In genomic region chr3:45033799-45034198, GRCh38 we compare ENCODE assay signal across 30 cellular contexts. TPM values are rescaled to one million over a fixed set of nuclear protein-coding genes. Genes with fewer than 3 reads are reported as not detected.
DNase-seq lines count a peak whose midpoint lies in the region; TF ChIP-seq lines count a peak whose summit lies in the region.
"Had no signal": no experiment of that assay in that cellular context is flagged by ENCODE, and none has a peak within 500 bp of the region (broad histone marks: within the 10 kb centered on the region; RNA-seq: fewer than 3 reads in every experiment).

No MANE protein-coding gene starts in this region.

- no peak for TF ChIP-seq POLR2A in transverse colon (IDR thresholded peaks at IDR 0.05)

- H3K18ac ChIP-seq in mesenchymal stem cell (ENCODE audit: low read depth in 1 of 2, low read length in 2 of 2), result no peak overlapping the region

- DNase-seq in left ventricle myocardium inferior (no peak), cardiac septum (ENCODE audit: low spot score) (no peak), mesenchymal stem cell (no peak), transverse colon (no peak), NCI-H2029 (lab: John Stamatoyannopoulos, UW) (no peak), posterior vena cava (ENCODE audit: low spot score) (no peak), endodermal cell (no peak)
- DNase-seq: activated CD4-positive, CD25-positive, alpha-beta regulatory T cell; activated CD8-positive, alpha-beta T cell treated with anti-CD3 and anti-CD28 coated beads for 36 hours; CD4-positive, alpha-beta memory T cell; HCEC 1CT; mammary epithelial cell; NCI-H1417 treated with DMSO at 0.1 percent for 48 hours; NCI-H748 treated with DMSO at 0.1 percent for 48 hours; RPMI8226; stimulated activated CD4-positive, alpha-beta T cell treated with anti-CD3 and anti-CD28 coated beads, Interleukin-2, amount 100 ng/mL, for 24 hours had no signal

- H3K4me3 ChIP-seq in left ventricle myocardium inferior (no peak overlapping the region), mesenchymal stem cell (ENCODE audit: insufficient read depth in 1 of 2, low read depth in 1 of 2, low read length in 2 of 2) (no peak overlapping the region), skin epidermis (no peak overlapping the region), transverse colon (no peak overlapping the region), endodermal cell (ENCODE audit: low read length) (no peak overlapping the region)
- H3K4me3 ChIP-seq: A549, dorsolateral prefrontal cortex, prostate gland, SJSA1, smooth muscle cell, vagina had no signal

- no peaks in the 10 kb centered on the region for H3K9me3 Mint-ChIP-seq in endodermal cell
- H3K9me3 Mint-ChIP-seq: activated CD8-positive, alpha-beta T cell treated with anti-CD3 and anti-CD28 coated beads for 36 hours; activated naive CD4-positive, alpha-beta T cell treated with anti-CD3 and anti-CD28 coated beads, Interleukin-2, amount 50 U/mL, for 24 hours; activated T-helper 17 cell treated with anti-CD3 and anti-CD28 coated beads, Interleukin-2, amount 50 U/mL, for 72 hours; central memory CD8-positive, alpha-beta T cell had no signal

- H2BK120ac ChIP-seq in mesenchymal stem cell (ENCODE audit: low read depth, low read length), result no peak overlapping the region

- in situ Hi-C loops in transverse colon (cut with MboI; ENCODE audit: low pct_ligation_motif_present in 1 of 4, low pct_unique_long_range_greater_than_20kb in 1 of 4, low sequenced_read_pairs in 3 of 4), result loop anchor here (10.0 to 25.0 kb wide), 3 partner anchors 454 to 629 kb away; no protein-coding TSS in a partner anchor

- no peak overlapping the region for H2BK5ac ChIP-seq in mesenchymal stem cell (ENCODE audit: low read depth, low read length, poor library complexity, severe bottlenecking)

- H3K36me3 ChIP-seq in left ventricle myocardium inferior (peaks cover 24% of the 10 kb centered on the region), mesenchymal stem cell (ENCODE audit: control insufficient read depth in 1 of 2, insufficient read depth in 2 of 2, low read depth in 1 of 2, low read length in 2 of 2) (peaks cover 0 to 4% of the 10 kb centered on the region in 2 experiments), transverse colon (no peaks in the 10 kb centered on the region), endodermal cell (ENCODE audit: control insufficient read depth, insufficient read depth, low read length) (no peaks in the 10 kb centered on the region)
- H3K36me3 ChIP-seq: prostate gland, SJSA1, vagina had no signal

- H3K9ac ChIP-seq in mesenchymal stem cell (ENCODE audit: low read length) (no peak overlapping the region), endodermal cell (ENCODE audit: extremely low read depth, low read length, poor library complexity, severe bottlenecking) (no peak overlapping the region)

- H3K36me3 Mint-ChIP-seq in endodermal cell (ENCODE audit: low read depth), result no peaks in the 10 kb centered on the region
- H3K36me3 Mint-ChIP-seq: activated naive CD4-positive, alpha-beta T cell treated with anti-CD3 and anti-CD28 coated beads, Interleukin-2, amount 50 U/mL, for 24 hours; CD4-positive, alpha-beta memory T cell had no signal

- peak overlapping the region; percentile 11 for H4K91ac ChIP-seq in mesenchymal stem cell (ENCODE audit: low read length)

- H3K14ac ChIP-seq in mesenchymal stem cell (ENCODE audit: low read length in 2 of 2), result no peak overlapping the region

- H3K27ac Mint-ChIP-seq in endodermal cell, result no peak overlapping the region
- H3K27ac Mint-ChIP-seq: activated CD8-positive, alpha-beta T cell treated with anti-CD3 and anti-CD28 coated beads for 36 hours; activated naive CD4-positive, alpha-beta T cell treated with anti-CD3 and anti-CD28 coated beads, Interleukin-2, amount 50 U/mL, for 24 hours had no signal

- peaks cover 74% of the 10 kb centered on the region for H3K4me1 ChIP-seq in left ventricle myocardium inferior
- H3K4me1 ChIP-seq in mesenchymal stem cell (ENCODE audit: control insufficient read depth, insufficient read depth, low read depth, low read length), result peaks cover 31% of the 10 kb centered on the region
- H3K4me1 ChIP-seq in transverse colon, result peaks cover 14 to 25% (median 19%) of the 10 kb centered on the region in 4 donors
- H3K4me1 ChIP-seq in endodermal cell (ENCODE audit: control insufficient read depth, insufficient read depth, low read length), result no peaks in the 10 kb centered on the region
- H3K4me1 ChIP-seq: A549, prostate gland had no signal

- no peak overlapping the region for H3K4me3 Mint-ChIP-seq in endodermal cell
- H3K4me3 Mint-ChIP-seq: activated CD8-positive, alpha-beta T cell treated with anti-CD3 and anti-CD28 coated beads for 36 hours; activated naive CD4-positive, alpha-beta T cell treated with anti-CD3 and anti-CD28 coated beads, Interleukin-2, amount 50 U/mL, for 24 hours; central memory CD8-positive, alpha-beta T cell had no signal

- H3K27me3 ChIP-seq in left ventricle myocardium inferior (ENCODE audit: low read depth), result no peaks in the 10 kb centered on the region
- no peaks in the 10 kb centered on the region for H3K27me3 ChIP-seq in mesenchymal stem cell (ENCODE audit: control insufficient read depth in 1 of 2, insufficient read depth in 1 of 2, low read length in 2 of 2)
- H3K27me3 ChIP-seq in transverse colon, result no peaks in the 10 kb centered on the region
- H3K27me3 ChIP-seq in endodermal cell (ENCODE audit: control insufficient read depth, insufficient read depth, low read length, poor library complexity, severe bottlenecking), result peaks cover 58% of the 10 kb centered on the region
- H3K27me3 ChIP-seq: dorsolateral prefrontal cortex, SJSA1, vagina had no signal

- no peak overlapping the region for H4K8ac ChIP-seq in mesenchymal stem cell (ENCODE audit: low read length)

- H3K27me3 Mint-ChIP-seq in endodermal cell (ENCODE audit: insufficient read depth), result peaks cover 77% of the 10 kb centered on the region

- no peaks in the 10 kb centered on the region for H3K9me3 ChIP-seq in left ventricle myocardium inferior (replicated peaks)
- no peaks in the 10 kb centered on the region for H3K9me3 ChIP-seq in mesenchymal stem cell (ENCODE audit: control insufficient read depth, low read length)
- no peaks in the 10 kb centered on the region for H3K9me3 ChIP-seq in transverse colon
- no peaks in the 10 kb centered on the region for H3K9me3 ChIP-seq in endodermal cell (ENCODE audit: control insufficient read depth, low read length)
- H3K9me3 ChIP-seq: A549, prostate gland, SJSA1, vagina had no signal

- no peak overlapping the region for H3K23ac ChIP-seq in mesenchymal stem cell (ENCODE audit: low read length in 2 of 2)

- H3K4ac ChIP-seq in mesenchymal stem cell (ENCODE audit: low read depth in 1 of 2, low read length in 2 of 2), result no peak overlapping the region

- no peak for TF ChIP-seq EP300 in transverse colon (IDR thresholded peaks at IDR 0.05; ENCODE audit: low read depth)

- intact Hi-C loops in left ventricle myocardium inferior (cut with micrococcal nuclease), result no loop called here
- intact Hi-C loops in cardiac septum (cut with DNase I), result loop anchor here (10.0 kb wide), 1 partner anchor 621 kb away; no protein-coding TSS in a partner anchor
- intact Hi-C loops in transverse colon (cut with DNase I; ENCODE audit: low total_unique reads), result no loop called here
- intact Hi-C loops in posterior vena cava (cut with DNase I), result loop anchor here in 1 of 2 donors (10.0 kb wide), 3 partner anchors 59 to 631 kb away; partner anchors contain the start of genes EXOSC7 and ZDHHC3

- H3K27ac ChIP-seq in left ventricle myocardium inferior (replicated peaks) (peak overlapping the region; percentile 71), mesenchymal stem cell (ENCODE audit: low read length, poor library complexity, severe bottlenecking) (no peak overlapping the region), skin epidermis (peak overlapping the region in 11 of 21 experiments; percentile 6 to 73 (median 37)), transverse colon (peak overlapping the region in 2 of 4 donors; percentile 36 to 64), endodermal cell (ENCODE audit: low read depth, low read length) (no peak overlapping the region)
- H3K27ac ChIP-seq: A549, prostate gland, SJSA1, vagina had no signal

- peaks cover 6% of the 10 kb centered on the region for H3K4me1 Mint-ChIP-seq in endodermal cell

- H3K4me2 ChIP-seq in mesenchymal stem cell (ENCODE audit: low read length, poor library complexity, severe bottlenecking), result no peak overlapping the region
- H3K4me2 ChIP-seq: A549, smooth muscle cell had no signal

- H2AK5ac ChIP-seq in mesenchymal stem cell (ENCODE audit: low read length, severe bottlenecking), result no peak overlapping the region

- TF ChIP-seq CTCF in left ventricle myocardium inferior (IDR thresholded peaks at IDR 0.05; ENCODE audit: borderline replicate concordance) (no peak), transverse colon (IDR thresholded peaks at IDR 0.05) (no peak), endodermal cell (conservative IDR thresholded peaks at IDR 0.05) (no peak)

- H2BK15ac ChIP-seq in mesenchymal stem cell (ENCODE audit: low read depth, poor library complexity, severe bottlenecking), result no peak overlapping the region

- WGBS in mesenchymal stem cell, result 95% methylated on average over 6 of the region's 6 CpGs
- WGBS in transverse colon (ENCODE audit: low coverage in 1 of 2), 2 donors, result 86 to 90% methylated on average over 2 to 6 of the region's 6 CpGs
- WGBS in endodermal cell (ENCODE audit: insufficient coverage in 1 of 2, insufficient read length in 1 of 2), 2 experiments, result 95 to 100% methylated on average over 3 to 6 of the region's 6 CpGs

- no peak overlapping the region for H2BK12ac ChIP-seq in mesenchymal stem cell (ENCODE audit: low read length in 2 of 2)

- H3K79me1 ChIP-seq in mesenchymal stem cell (replicated peaks; ENCODE audit: low read length, poor library complexity, severe bottlenecking), result no peaks in the 10 kb centered on the region

- no peak overlapping the region for H2AFZ ChIP-seq in mesenchymal stem cell (ENCODE audit: low read depth, low read length)

RNA-seq across cellular contexts. Expression of gene CLEC3B, which starts 7.7 kb away (rescaled TPM):
- total RNA-seq in left ventricle myocardium inferior (80.8 TPM), cardiac septum (77.1 TPM), transverse colon (10 to 100 TPM in 3 of 4 donors, 1 to 10 TPM in 1; 6.0 to 70.7 (median 16.4) TPM), posterior vena cava (100 to 1,000 TPM in 1 of 2 donors, 10 to 100 TPM in 1; 50.0 to 136 TPM), endodermal cell (not detected)
- 0.51 TPM for polyA plus RNA-seq in mesenchymal stem cell (2013, experiment 1 of 2)
- 0.70 TPM for polyA plus RNA-seq in mesenchymal stem cell (2013, experiment 2 of 2)
- not detected for polyA plus RNA-seq in endodermal cell (2013, experiment 1 of 2)
- polyA plus RNA-seq in endodermal cell (2013, experiment 2 of 2), result 0.29 TPM
- total RNA-seq: activated CD8-positive, alpha-beta T cell treated with anti-CD3 and anti-CD28 coated beads for 36 hours; endothelial cell of umbilical vein; HT1080; kidney epithelial cell; MCF 10A; smooth muscle cell had no signal
- polyA plus RNA-seq: A549; CD4-positive, alpha-beta memory T cell; smooth muscle cell had no signal

RNA-seq across cellular contexts. Expression of gene EXOSC7, which starts 57.8 kb away (rescaled TPM):
- total RNA-seq in left ventricle myocardium inferior (27.2 TPM), cardiac septum (29.6 TPM), transverse colon (10 to 100 TPM; 20.3 to 46.4 (median 38.8) TPM), posterior vena cava (10 to 100 TPM; 27.3 to 30.8 TPM), endodermal cell (10 to 100 TPM; 61.2 to 69.4 TPM)
- 26.9 TPM for polyA plus RNA-seq in mesenchymal stem cell (2013, experiment 1 of 2)
- 28.5 TPM for polyA plus RNA-seq in mesenchymal stem cell (2013, experiment 2 of 2)
- polyA plus RNA-seq in endodermal cell (2013, experiment 1 of 2), result 61.4 TPM
- 54.6 TPM for polyA plus RNA-seq in endodermal cell (2013, experiment 2 of 2)

RNA-seq across cellular contexts. Expression of gene ZDHHC3, which starts 57.8 kb away (rescaled TPM):
- total RNA-seq in left ventricle myocardium inferior (40.2 TPM), cardiac septum (43.8 TPM), transverse colon (100 to 1,000 TPM; 142 to 258 (median 170) TPM), posterior vena cava (10 to 100 TPM; 59.0 to 59.7 TPM), endodermal cell (10 to 100 TPM; 63.7 to 69.7 TPM)
- polyA plus RNA-seq in mesenchymal stem cell (2013, experiment 1 of 2), result 38.5 TPM
- 39.8 TPM for polyA plus RNA-seq in mesenchymal stem cell (2013, experiment 2 of 2)
- 51.6 TPM for polyA plus RNA-seq in endodermal cell (2013, experiment 1 of 2)
- polyA plus RNA-seq in endodermal cell (2013, experiment 2 of 2), result 45.0 TPM

Comparison
In these comparisons a context has a peak if more than half of its experiments do, and no peak if none do; other contexts are left out.
1. H3K27ac ChIP-seq: peak in left ventricle myocardium inferior (single experiment) and skin epidermis (11 of 21); none in mesenchymal stem cell (single experiment) and endodermal cell (single experiment).
2. RNA of gene CLEC3B, which starts 7.7 kb away (total RNA-seq): 50.0 to 136 TPM in posterior vena cava, 80.8 TPM in left ventricle myocardium inferior (single experiment), 77.1 TPM in cardiac septum (single experiment) and 6.0 to 70.7 TPM in transverse colon; not detected in endodermal cell; every median in the first group is over 4 times any median in the second.